Comparison of ENCODE assay signal across 9 cellular contexts in genomic region chr7:157009778-157010587, GRCh38. TPM values are rescaled to one million over a fixed set of nuclear protein-coding genes. Genes with fewer than 3 reads are reported as not detected.
DNase-seq lines count a peak whose midpoint lies in the region; ATAC-seq, FAIRE-seq and TF ChIP-seq lines count a peak whose summit lies in the region.
"Had no signal": no experiment of that assay in that cellular context is flagged by ENCODE, and none has a peak within 500 bp of the region (broad histone marks: within the 10 kb centered on the region; RNA-seq: fewer than 3 reads in every experiment).

No MANE protein-coding gene starts in this region.

- peaks cover 0 to 5% of the 10 kb centered on the region in 2 donors for H3K4me1 Mint-ChIP-seq in natural killer cell

- POLR2A ChIA-PET in K562 (lab: Yijun Ruan, JAX) = interaction anchor here (0.6 to 2.2 kb wide), 9 partner anchors 9 to 167 kb away, joined by 3 to 11 read pairs (median 3); no protein-coding TSS in a partner anchor

- H3K27me3 Mint-ChIP-seq in natural killer cell (ENCODE audit: low read depth in 2 of 2) = peaks cover 51 to 56% of the 10 kb centered on the region in 2 donors

- DNase-seq in K562 (ENCODE audit: extremely low read depth in 1 of 4, low spot score in 3 of 4) (peak in 3 of 4 experiments; percentile 59 to 80 (median 76)), natural killer cell (no peak), NCI-H524 treated with DMSO at 0.1 percent for 48 hours (lab: John Stamatoyannopoulos, UW) (no peak), NCI-H1436 treated with DMSO at 0.1 percent for 48 hours (lab: John Stamatoyannopoulos, UW) (no peak)
- no peak for DNase-seq in stimulated activated CD4-positive, alpha-beta T cell treated with anti-CD3 and anti-CD28 coated beads, Interleukin-2, amount 100 ng/mL, for 48 hours

- TF ChIP-seq EP300 in K562 (IDR thresholded peaks at IDR 0.05; ENCODE audit: low read length) = no peak

- intact Hi-C loops in K562 (cut with micrococcal nuclease) (no loop called here), natural killer cell (cut with micrococcal nuclease) (no loop called here)

- TF ChIP-seq RAD21 in K562 (CRISPR knock-in tag; conservative IDR thresholded peaks at IDR 0.05 in 1 of 2, IDR thresholded peaks at IDR 0.05 in 1 of 2) = no peak

- no peaks in the 10 kb centered on the region for H4K20me1 ChIP-seq in K562 (replicated peaks; ENCODE audit: control insufficient read depth, insufficient read depth, low read length)

- H3K4me2 ChIP-seq in K562 (ENCODE audit: insufficient read depth, low read length) = peak overlapping the region; percentile 84

- TF ChIP-seq CTCF in C4-2B (conservative IDR thresholded peaks at IDR 0.05) (no peak), K562 (IDR thresholded peaks at IDR 0.05 in 2 of 3, conservative IDR thresholded peaks at IDR 0.05 in 1 of 3; ENCODE audit: insufficient read depth in 2 of 3, low read depth in 1 of 3, low read length in 3 of 3) (no peak), natural killer cell (IDR thresholded peaks at IDR 0.05) (no peak)

- H3K9ac ChIP-seq in K562 (ENCODE audit: insufficient read depth in 1 of 2, low read depth in 2 of 2, low read length in 2 of 2) = peak overlapping the region; percentile 28 to 92; a peak in 3 of 4 replicates

- in situ Hi-C loops in K562 (cut with MboI) = no loop called here

- H3K36me3 Mint-ChIP-seq in natural killer cell = no peaks in the 10 kb centered on the region

- H3K27me3 ChIP-seq in K562 (ENCODE audit: control insufficient read depth in 2 of 2, insufficient read depth in 2 of 2, low read length in 2 of 2) = peaks cover 13 to 46% of the 10 kb centered on the region in 2 experiments; a peak in 4 of 5 replicates

- CTCF ChIA-PET in K562 (lab: Yijun Ruan, JAX; ENCODE audit: low intra/inter-chr PET ratio) = no interaction called here

- no peak overlapping the region for H3K27ac Mint-ChIP-seq in natural killer cell

- no peak for TF ChIP-seq POLR2A in K562 (conservative IDR thresholded peaks at IDR 0.05)

- H3K9me3 ChIP-seq in K562 (replicated peaks; ENCODE audit: control insufficient read depth, insufficient read depth, low read depth, low read length) = no peaks in the 10 kb centered on the region

- peak overlapping the region; percentile 96 for H3K27ac ChIP-seq in C4-2B
- no peak overlapping the region; the same call in 2 of the 3 replicates for H3K27ac ChIP-seq in K562 (ENCODE audit: extremely low read depth, low read depth, low read length)

- FAIRE-seq in K562 (lab: Jason Lieb, UNC) = no peak

- H2AFZ ChIP-seq in K562 (ENCODE audit: low read depth, low read length) = peak overlapping the region; percentile 96

- no peaks in the 10 kb centered on the region for H3K36me3 ChIP-seq in K562 (ENCODE audit: control insufficient read depth, insufficient read depth, low read length)

- H3K79me2 ChIP-seq in K562 (ENCODE audit: control insufficient read depth, insufficient read depth, low read length) = no peaks in the 10 kb centered on the region

- peak overlapping the region; percentile 79 for H3K4me3 ChIP-seq in K562

- H3K9me3 Mint-ChIP-seq in natural killer cell = no peaks in the 10 kb centered on the region

- H3K4me1 ChIP-seq in K562 (replicated peaks in 1 of 2; ENCODE audit: control insufficient read depth in 2 of 2, insufficient read depth in 2 of 2, low read length in 2 of 2) = peaks cover 4 to 39% of the 10 kb centered on the region in 2 experiments

- 2% methylated on average over 86 of the region's 130 CpGs for WGBS in K562 (ENCODE audit: insufficient coverage, low coverage, missing lambda C conversion rate)

- BruUV-seq in K562 (replicated peaks; lab: Mats Ljungman, UMichigan) = no TSS peak

- no peaks in the 10 kb centered on the region for H3K9me1 ChIP-seq in K562 (ENCODE audit: control insufficient read depth, insufficient read depth, low read length)

- ATAC-seq in GM19351 (IDR thresholded peaks at IDR 0.05; ENCODE audit: unreplicated experiment) (peak; percentile 18), HG03280 (IDR thresholded peaks at IDR 0.05; ENCODE audit: unreplicated experiment) (peak; percentile 43), K562 (peak; percentile 62), natural killer cell (no peak)

- peak overlapping the region; percentile 47 for H3K4me3 Mint-ChIP-seq in natural killer cell

TF ChIP-seq in K562, 482 proteins besides CTCF, POLR2A, EP300 and RAD21 (continues in another document):
- TF ChIP-seq KDM2B (CRISPR knock-in tag; IDR thresholded peaks at IDR 0.05) (peak; percentile 82), PHF8 (IDR thresholded peaks at IDR 0.05; ENCODE audit: borderline replicate concordance, low read length) (0 out of 2 replicates have a peak, but pooled peaks have one; percentile 85), ZNF592 (IDR thresholded peaks at IDR 0.05) (peak; percentile 56; the same call in 1 of the 2 replicates), ETS1 (conservative IDR thresholded peaks at IDR 0.05; ENCODE audit: control insufficient read depth, low read depth, low read length) (0 out of 2 replicates have a peak, but pooled peaks have one; percentile 5), MAX (CRISPR knock-in tag; IDR thresholded peaks at IDR 0.05) (0 out of 2 replicates have a peak, but pooled peaks have one; percentile 1), HMGN3 (IDR thresholded peaks at IDR 0.05; ENCODE audit: borderline replicate concordance, extremely low read depth, insufficient read length, low read depth, low read length) (no peak), CREM (IDR thresholded peaks at IDR 0.05; ENCODE audit: low read depth) (no peak), SMARCC2 (IDR thresholded peaks at IDR 0.05; ENCODE audit: low read depth) (no peak), ZNF584 (CRISPR knock-in tag; IDR thresholded peaks at IDR 0.05; ENCODE audit: low read depth) (no peak), MXI1 (IDR thresholded peaks at IDR 0.05; ENCODE audit: low read depth, low read length) (no peak), HES1 (IDR thresholded peaks at IDR 0.05; ENCODE audit: low read depth) (no peak)

RNA-seq across cellular contexts. Expression of gene MNX1, which starts 0.5 kb away (rescaled TPM):
- total RNA-seq in K562 (2011; cell fraction: chromatin; rRNA removed; ENCODE audit: low replicate concordance) = 6.6 and 8.7 TPM in 2 replicates
- total RNA-seq in K562 (2011; cell fraction: nucleolus; rRNA removed) = 4.3 and 5.3 TPM in 2 replicates
- 5.3 and 5.4 TPM in 2 replicates for total RNA-seq in K562 (2011; cell fraction: nucleoplasm; rRNA removed)
- 5.3 TPM in 2 replicates for total RNA-seq in K562 (2014; rRNA removed)
- total RNA-seq in K562 (2014; rRNA removed; fragmentation: Illumina TruSeq; extraction: Trizol) = 1.4 and 1.8 TPM in 2 replicates
- total RNA-seq in K562 (2015; rRNA removed; fragmentation: Illumina TruSeq; extraction: Trizol) = 2.1 and 2.2 TPM in 2 replicates
- total RNA-seq in K562 (2021) = 8.0 and 9.5 TPM in 2 replicates
- polyA plus RNA-seq in K562 (2011; rRNA removed) = 0.98 and 1.2 TPM in 2 replicates
- polyA plus RNA-seq in K562 (2011; cell fraction: cytosol; rRNA removed) = 0.62 and 1.2 TPM in 2 replicates
- 6.0 and 6.7 TPM in 2 replicates for polyA plus RNA-seq in K562 (2011; cell fraction: nucleus; rRNA removed)
- polyA plus RNA-seq in K562 (2012) = 2.7 and 7.8 TPM in 2 replicates
- polyA plus RNA-seq in K562 (2014; fragmentation: Illumina TruSeq; extraction: Trizol) = 1.1 and 1.7 TPM in 2 replicates
- polyA plus RNA-seq in K562 (2014; fragmentation: Nextera tagmentation; extraction: Ambion mirVana) = under 1 TPM; 0.15 to 0.25 TPM
- 4.0 and 5.9 TPM in 2 replicates for polyA plus RNA-seq in K562 (2014; rRNA removed)
- polyA minus RNA-seq in K562 (2011; rRNA and poly(A)+ RNA removed) = 0.66 and 0.84 TPM in 2 replicates
- polyA minus RNA-seq in K562 (2011; cell fraction: cytosol; rRNA and poly(A)+ RNA removed) = 2.5 TPM in 1 of 2 replicates, not detected in the other
- polyA minus RNA-seq in K562 (2011; cell fraction: nucleus; rRNA and poly(A)+ RNA removed) = 3.2 and 4.3 TPM in 2 replicates
- not detected for total RNA-seq in natural killer cell
- total RNA-seq: LHCN-M2 had no signal

Comparison
In these comparisons a context has a peak if more than half of its experiments do, and no peak if none do; other contexts are left out.
1. ATAC-seq: peak in GM19351 (single experiment), HG03280 (single experiment) and K562 (single experiment); none in natural killer cell (0 of 3).
2. DNase-seq: peak in K562 (3 of 4); none in natural killer cell (single experiment), NCI-H524 treated with DMSO at 0.1 percent for 48 hours (single experiment), NCI-H1436 treated with DMSO at 0.1 percent for 48 hours (single experiment) and stimulated activated CD4-positive, alpha-beta T cell treated with anti-CD3 and anti-CD28 coated beads, Interleukin-2, amount 100 ng/mL, for 48 hours (0 of 2).